ENCODE assay signal across 8 cellular contexts in genomic region chr18:13465126-13465446, GRCh38.
DNase-seq lines count a peak whose midpoint lies in the region; ATAC-seq and TF ChIP-seq lines count a peak whose summit lies in the region.

No MANE protein-coding gene starts in this region.

- peak overlapping the region in 1 of 2 experiments; percentile 53; a peak in 3 of 4 replicates for H3K4me3 ChIP-seq in DND-41 (ENCODE audit: low read depth in 1 of 2, low read length in 2 of 2)
- peak overlapping the region; percentile 80 for H3K4me3 ChIP-seq in Loucy (ENCODE audit: low read length, poor library complexity, severe bottlenecking)
- no peak overlapping the region for H3K4me3 ChIP-seq in liver (ENCODE audit: low read depth in 1 of 3, low read length in 3 of 3)

- H3K9ac ChIP-seq in DND-41 (ENCODE audit: low read depth, low read length) (peak overlapping the region; percentile 50), Loucy (ENCODE audit: low read depth, low read length, poor library complexity, severe bottlenecking) (peak overlapping the region; percentile 90), liver (ENCODE audit: low read depth in 1 of 2, low read length in 2 of 2) (no peak overlapping the region)

- H3K9me3 ChIP-seq in DND-41 (ENCODE audit: insufficient read depth, low read length, severe bottlenecking) (no peaks in the 10 kb centered on the region), Loucy (ENCODE audit: insufficient read depth, low read depth, low read length) (peaks cover 15% of the 10 kb centered on the region; the same call in 1 of the 2 replicates), liver (ENCODE audit: control insufficient read depth in 4 of 4, low read length in 3 of 4) (no peaks in the 10 kb centered on the region)

- H3K79me2 ChIP-seq in DND-41 (ENCODE audit: insufficient read depth, low read length) = peaks cover 94% of the 10 kb centered on the region
- H3K79me2 ChIP-seq in Loucy (ENCODE audit: insufficient read depth, low read length) = peaks cover 58% of the 10 kb centered on the region

- H3K27me3 ChIP-seq in DND-41 (ENCODE audit: insufficient read depth, low read length, poor library complexity) = no peaks in the 10 kb centered on the region
- H3K27me3 ChIP-seq in Loucy (ENCODE audit: insufficient read depth, low read length, poor library complexity, severe bottlenecking) = no peaks in the 10 kb centered on the region
- H3K27me3 ChIP-seq in liver (ENCODE audit: control insufficient read depth in 4 of 4, insufficient read depth in 4 of 4, low read length in 3 of 4) = no peaks in the 10 kb centered on the region

- H3K4me2 ChIP-seq in DND-41 (ENCODE audit: insufficient read depth, low read length) (peak overlapping the region; percentile 67), Loucy (ENCODE audit: low read depth, low read length, poor library complexity, severe bottlenecking) (peak overlapping the region; percentile 91)

- WGBS in liver = 35% methylated on average over 4 of the region's 4 CpGs

- H2AFZ ChIP-seq in DND-41 (ENCODE audit: low read depth, low read length) = peak overlapping the region; percentile 36
- H2AFZ ChIP-seq in Loucy (ENCODE audit: low read length) = no peak overlapping the region

- no peak for TF ChIP-seq RAD21 in liver (IDR thresholded peaks at IDR 0.05)

- peak overlapping the region; percentile 74 for H3K27ac ChIP-seq in DND-41 (ENCODE audit: low read length)
- peak overlapping the region; percentile 30 to 48 for H3K27ac ChIP-seq in liver (ENCODE audit: low read depth in 1 of 2, low read length in 2 of 2)

- DNase-seq in DND-41 = no peak
- DNase-seq in COLO829 (ENCODE audit: low spot score) = no peak
- no peak for DNase-seq in CD1c-positive myeloid dendritic cell (ENCODE audit: extremely low spot score)
- no peak for DNase-seq in NCI-H748 treated with DMSO at 0.1 percent for 48 hours (lab: John Stamatoyannopoulos, UW)
- DNase-seq in middle frontal gyrus (ENCODE audit: extremely low spot score, low spot score) = no peak

- H4K20me1 ChIP-seq in DND-41 (ENCODE audit: insufficient read depth, low read length) (peaks cover 11% of the 10 kb centered on the region; the same call in 1 of the 2 replicates), Loucy (ENCODE audit: insufficient read depth, low read length, poor library complexity, severe bottlenecking) (no peaks in the 10 kb centered on the region)

- H3K36me3 ChIP-seq in DND-41 (ENCODE audit: insufficient read depth, low read length) (peaks cover 24% of the 10 kb centered on the region), Loucy (ENCODE audit: insufficient read depth, low read length) (peaks cover 7% of the 10 kb centered on the region; the same call in 1 of the 2 replicates), liver (ENCODE audit: control insufficient read depth in 4 of 4, insufficient read depth in 3 of 4, low read depth in 1 of 4, low read length in 3 of 4) (no peaks in the 10 kb centered on the region)

- H3F3A ChIP-seq in Loucy (ENCODE audit: low read depth) = peaks cover 8% of the 10 kb centered on the region; the same call in 1 of the 2 replicates

- TF ChIP-seq CTCF in DND-41 (IDR thresholded peaks at IDR 0.05; ENCODE audit: borderline replicate concordance, extremely low read depth, low read length, poor library complexity, severe bottlenecking) (no peak), Loucy (conservative IDR thresholded peaks at IDR 0.05; ENCODE audit: low read length) (no peak), liver (IDR thresholded peaks at IDR 0.05; ENCODE audit: low read depth, low read length, missing input control) (no peak)

- H3K9me2 ChIP-seq in Loucy (replicated peaks; ENCODE audit: low read depth, low read length) = no peaks in the 10 kb centered on the region

- ATAC-seq in DND-41 (ENCODE audit: insufficient read depth, low read depth) (no peak), GM21390 (IDR thresholded peaks at IDR 0.05; ENCODE audit: unreplicated experiment) (peak; percentile 23)

- H3K4me1 ChIP-seq in DND-41 (ENCODE audit: insufficient read depth, low read length) (peaks cover 60% of the 10 kb centered on the region), Loucy (ENCODE audit: insufficient read depth, low read length, poor library complexity, severe bottlenecking) (peaks cover 56% of the 10 kb centered on the region), liver (ENCODE audit: control insufficient read depth in 4 of 4, insufficient read depth in 4 of 4, low read length in 3 of 4) (peaks cover 2 to 18% (median 3%) of the 10 kb centered on the region in 4 donors)

TF ChIP-seq in liver, 16 proteins besides CTCF, POLR2A, EP300 and RAD21:
- no peak for TF ChIP-seq GABPA (IDR thresholded peaks at IDR 0.05 in 1 of 2, conservative IDR thresholded peaks at IDR 0.05 in 1 of 2)
- TF ChIP-seq FOXA1 (IDR thresholded peaks at IDR 0.05) = no peak
- TF ChIP-seq FOXA2 (IDR thresholded peaks at IDR 0.05) = no peak
- TF ChIP-seq RXRA (IDR thresholded peaks at IDR 0.05) = no peak

Comparison
In these comparisons a context has a peak if more than half of its experiments do, and no peak if none do; other contexts are left out.
1. H3K9ac ChIP-seq: peak in DND-41 (single experiment) and Loucy (single experiment); none in liver (0 of 2).